Comparison of ENCODE assay signal across 8 cellular contexts in the genomic region with DNA sequence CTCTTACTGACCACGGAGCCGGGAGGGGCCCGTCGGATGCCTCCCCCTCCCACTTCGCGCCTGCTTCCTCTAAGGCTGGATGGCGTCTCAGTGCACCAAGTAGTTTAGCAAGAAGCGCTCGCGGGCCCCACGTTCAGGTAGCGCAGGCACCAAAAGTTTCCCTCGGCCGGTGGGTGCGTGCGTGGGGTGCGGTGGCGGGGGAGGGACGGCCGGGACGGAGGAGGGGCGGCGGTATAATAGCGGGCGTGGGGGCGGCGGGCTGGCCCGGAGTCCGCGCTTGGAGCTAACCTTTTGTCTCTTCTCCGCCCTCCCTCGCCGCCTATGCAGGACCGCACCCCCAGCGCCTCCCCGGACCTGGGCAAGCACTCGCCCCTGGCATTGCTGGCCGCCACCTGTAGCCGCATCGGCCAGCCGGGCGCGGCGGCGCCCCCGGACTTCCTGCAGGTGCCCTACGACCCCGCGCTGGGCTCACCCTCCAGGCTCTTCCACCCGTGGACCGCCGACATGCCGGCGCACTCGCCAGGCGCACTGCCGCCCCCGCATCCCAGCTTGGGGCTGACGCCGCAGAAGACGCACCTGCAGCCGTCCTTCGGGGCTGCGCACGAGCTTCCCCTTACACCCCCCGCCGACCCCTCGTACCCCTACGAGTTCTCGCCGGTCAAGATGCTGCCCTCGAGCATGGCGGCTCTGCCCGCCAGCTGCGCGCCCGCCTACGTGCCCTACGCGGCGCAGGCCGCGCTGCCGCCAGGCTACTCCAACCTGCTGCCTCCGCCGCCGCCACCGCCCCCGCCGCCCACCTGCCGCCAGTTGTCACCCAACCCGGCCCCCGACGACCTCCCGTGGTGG. TPM values are rescaled to one million over a fixed set of nuclear protein-coding genes. Genes with fewer than 3 reads are reported as not detected.
DNase-seq lines count a peak whose midpoint lies in the region; ATAC-seq, FAIRE-seq and TF ChIP-seq lines count a peak whose summit lies in the region.

No MANE protein-coding gene starts in this region.

- H3K4me3 ChIP-seq in WERI-Rb-1 (ENCODE audit: low read depth, low read length) (peak overlapping the region; percentile 60), pancreas (peak overlapping the region in 3 of 4 donors; percentile 6 to 59 (median 48))

- H3K4me3 Mint-ChIP-seq in endothelial cell (ENCODE audit: unreplicated experiment): peak overlapping the region; percentile 89

- in situ Hi-C loops in G401 (cut with HindIII; ENCODE audit: low sequenced_read_pairs): no loop called here

- H3K9me3 ChIP-seq in WERI-Rb-1 (ENCODE audit: severe bottlenecking) (no peaks in the 10 kb centered on the region), pancreas (no peaks in the 10 kb centered on the region)

- no peak for FAIRE-seq in pancreas (lab: Jason Lieb, UNC)

- H3K27me3 ChIP-seq in WERI-Rb-1 (ENCODE audit: insufficient read depth, low read depth, severe bottlenecking): no peaks in the 10 kb centered on the region
- H3K27me3 ChIP-seq in pancreas: no peaks in the 10 kb centered on the region

- TF ChIP-seq CTCF in WERI-Rb-1 (IDR thresholded peaks at IDR 0.05; ENCODE audit: low read depth, low read length): no peak
- no peak for TF ChIP-seq CTCF in endothelial cell (IDR thresholded peaks at IDR 0.05; ENCODE audit: unreplicated experiment)
- TF ChIP-seq CTCF in pancreas (IDR thresholded peaks at IDR 0.05): no peak

- 20 to 22% methylated on average over 66 to 95 of the region's 95 CpGs for WGBS in pancreas, 2 donors

- DNase-seq in ELF-1 (ENCODE audit: low read depth, low spot score) (peak; percentile 57), WERI-Rb-1 (no peak), endothelial cell (ENCODE audit: low spot score) (peak; percentile 19), pancreas (peak in 3 of 6 donors; percentile 27 to 81 (median 66)), G401 (ENCODE audit: low spot score) (no peak)

- no peaks in the 10 kb centered on the region for H3K36me3 ChIP-seq in WERI-Rb-1
- no peaks in the 10 kb centered on the region for H3K36me3 ChIP-seq in pancreas

- H3K27me3 Mint-ChIP-seq in endothelial cell (ENCODE audit: unreplicated experiment): peaks cover 28% of the 10 kb centered on the region

- intact Hi-C loops in pancreas (cut with DNase I): loop anchor here in 1 of 3 donors (10.0 kb wide), 1 partner anchor 59 kb away; a partner anchor contains a TSS

- H3K27ac ChIP-seq in WERI-Rb-1 (peak overlapping the region; percentile 69), pancreas (no peak overlapping the region)

- H3K4me1 Mint-ChIP-seq in endothelial cell (ENCODE audit: unreplicated experiment): peaks cover 25% of the 10 kb centered on the region

- no peak overlapping the region for H3K27ac Mint-ChIP-seq in endothelial cell (ENCODE audit: unreplicated experiment)

- H3K36me3 Mint-ChIP-seq in endothelial cell (ENCODE audit: low read depth, unreplicated experiment): peaks cover 6% of the 10 kb centered on the region

- H3K4me1 ChIP-seq in pancreas: peaks cover 3 to 14% (median 13%) of the 10 kb centered on the region in 3 donors

- ATAC-seq in pancreas (no peak), GM18867 (IDR thresholded peaks at IDR 0.05; ENCODE audit: unreplicated experiment) (no peak), HG03457 (IDR thresholded peaks at IDR 0.05; ENCODE audit: unreplicated experiment) (no peak), GM19324 (IDR thresholded peaks at IDR 0.05; ENCODE audit: low FRiP score, unreplicated experiment) (no peak)

- no peaks in the 10 kb centered on the region for H3K9me3 Mint-ChIP-seq in endothelial cell (ENCODE audit: unreplicated experiment)

RNA-seq across cellular contexts. Expression of a gene that starts 1.0 kb away (rescaled TPM):
- total RNA-seq in endothelial cell (ENCODE audit: unreplicated experiment) (9.3 TPM), pancreas (1 to 10 TPM in 2 of 6 donors, under 1 TPM in 3, not detected in 1; 0.08 to 2.1 (median 0.28) TPM)
- polyA plus RNA-seq in pancreas: under 1 TPM; 0.23 to 0.96 TPM
- total RNA-seq in G401 (2014; rRNA removed; shearing (Covaris generic)): not detected in 2 replicates

RNA-seq across cellular contexts. Expression of a gene that starts 54.0 kb away (rescaled TPM):
- total RNA-seq in endothelial cell (ENCODE audit: unreplicated experiment): 1.6 TPM
- 1 to 10 TPM in 2 of 6 donors, under 1 TPM in 4; 0.49 to 2.4 (median 0.79) TPM for total RNA-seq in pancreas
- 1 to 10 TPM; 1.6 to 3.6 TPM for polyA plus RNA-seq in pancreas
- total RNA-seq in G401 (2014; rRNA removed; shearing (Covaris generic)): 0.37 and 2.1 TPM in 2 replicates

Comparison
In these comparisons a context has a peak if more than half of its experiments do, and no peak if none do; other contexts are left out.
1. DNase-seq: peak in ELF-1 (single experiment) and endothelial cell (single experiment); none in WERI-Rb-1 (single experiment) and G401 (single experiment).